In the genomic region with DNA sequence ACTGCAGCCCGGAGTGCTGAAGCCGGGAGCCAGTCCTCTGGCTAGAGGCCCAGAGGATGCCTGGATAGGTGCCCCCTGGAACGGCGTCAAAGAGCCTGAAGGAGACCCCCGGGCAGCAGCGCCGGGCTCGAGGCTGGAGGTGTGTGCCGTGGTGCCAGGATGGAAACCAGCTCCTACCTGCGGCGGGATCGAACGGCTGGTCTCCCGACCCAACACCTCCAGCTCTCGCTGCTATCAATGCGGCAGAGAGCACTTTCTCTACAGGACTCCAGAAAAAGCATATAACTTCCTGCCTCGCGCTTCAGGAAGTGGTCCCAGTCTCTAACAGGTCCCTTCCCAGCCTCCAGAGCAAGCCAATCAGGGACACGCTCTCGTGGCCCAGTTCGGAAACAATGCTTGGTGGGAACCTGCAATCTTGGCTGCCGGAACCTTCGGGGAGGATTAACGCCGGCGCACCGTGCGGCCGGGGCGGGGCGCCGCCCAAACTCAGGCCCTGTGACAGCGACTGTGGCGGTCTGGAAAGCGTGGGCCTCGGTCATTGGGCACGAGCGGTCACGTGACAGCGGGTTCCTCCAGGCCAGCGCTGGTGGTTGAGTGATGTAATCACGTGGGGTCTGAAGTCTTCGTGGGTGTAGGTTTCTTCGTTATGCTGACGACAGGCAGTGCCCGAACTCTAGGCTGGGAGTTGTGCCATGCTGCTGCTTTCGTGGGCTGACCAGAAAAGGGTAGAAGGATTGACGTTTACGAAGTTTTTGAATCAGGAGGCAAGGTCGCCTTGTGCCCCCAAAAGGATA, we compare ENCODE assay signal across 8 cellular contexts. TPM values are rescaled to one million over a fixed set of nuclear protein-coding genes. Genes with fewer than 3 reads are reported as not detected.
DNase-seq lines count a peak whose midpoint lies in the region; ATAC-seq, FAIRE-seq and TF ChIP-seq lines count a peak whose summit lies in the region.

A gene (minus strand): TSS at position 281 of the 794 bp plus-strand sequence. CDS start 430 bp downstream, outside the sequence.

- peak within 1 kb of the TSS; percentile 59 to 99 (median 99) for H3K4me3 ChIP-seq in keratinocyte (ENCODE audit: control insufficient read depth in 2 of 3, extremely low read depth in 1 of 3, insufficient read depth in 2 of 3, low read depth in 1 of 3, low read length in 3 of 3)

- dilution Hi-C loops in keratinocyte (cut with MboI; ENCODE audit: extremely low pct_ligation_motif_present, low sequenced_read_pairs): no loop called here

- H3K9me3 Mint-ChIP-seq in chondrocyte (ENCODE audit: low read depth): peaks cover 4% of the 10 kb centered on the region

- peaks cover 8% of the 10 kb centered on the region for H3K4me1 ChIP-seq in keratinocyte (ENCODE audit: control insufficient read depth, extremely low read depth, insufficient read depth, low read length)

- TF ChIP-seq POLR2A in GM19193 (IDR thresholded peaks at IDR 0.05; ENCODE audit: extremely low read depth, insufficient read depth, insufficient read length): peak; percentile 92

- peak; percentile 72 for FAIRE-seq in keratinocyte (lab: Jason Lieb, UNC)

- H3K27me3 Mint-ChIP-seq in chondrocyte (ENCODE audit: low read depth): no peaks in the 10 kb centered on the region

- peaks cover 5% of the 10 kb centered on the region for H4K20me1 ChIP-seq in keratinocyte (ENCODE audit: control insufficient read depth, extremely low read depth, insufficient read depth, low read length)

- peak; percentile 100 for DNase-seq in AML-193 (lab: John Stamatoyannopoulos, UW)
- peak; percentile 99 for DNase-seq in NCI-H510A treated with DMSO at 0.1 percent for 48 hours (lab: John Stamatoyannopoulos, UW)
- DNase-seq in activated CD4-positive, alpha-beta T cell treated with anti-CD3 and anti-CD28 coated beads for 24 hours (ENCODE audit: low read depth in 2 of 2): peak; percentile 94 to 95
- peak; percentile 99 for DNase-seq in chondrocyte (ENCODE audit: low spot score)
- peak; percentile 94 for DNase-seq in keratinocyte (ENCODE audit: low read depth, low spot score)
- peak; percentile 95 to 97 for DNase-seq in stimulated activated CD4-positive, alpha-beta T cell treated with anti-CD3 and anti-CD28 coated beads, Interleukin-15, amount 100 ng/mL, for 1 hour (ENCODE audit: low read depth in 1 of 2, low spot score in 1 of 2)

- ATAC-seq in HG03439 (IDR thresholded peaks at IDR 0.05; ENCODE audit: unreplicated experiment): peak; percentile 96

- no peaks in the 10 kb centered on the region for H3K9me1 ChIP-seq in keratinocyte (ENCODE audit: control insufficient read depth, extremely low read depth, insufficient read depth, low read length)

- peak within 1 kb of the TSS; percentile 95 for H3K9ac ChIP-seq in keratinocyte (ENCODE audit: control insufficient read depth, extremely low read depth, insufficient read depth, low read length)

- H3K4me2 ChIP-seq in keratinocyte (ENCODE audit: control insufficient read depth, extremely low read depth, insufficient read depth, low read depth, low read length): peak within 1 kb of the TSS; percentile 95

- H3K36me3 ChIP-seq in keratinocyte (ENCODE audit: control insufficient read depth in 2 of 2, extremely low read depth in 1 of 2, insufficient read depth in 2 of 2, low read length in 2 of 2): no peaks in the 10 kb centered on the region

- H3K27ac Mint-ChIP-seq in chondrocyte (ENCODE audit: unreplicated experiment): peak within 1 kb of the TSS; percentile 99

- H3K4me3 Mint-ChIP-seq in chondrocyte (ENCODE audit: unreplicated experiment): peak within 1 kb of the TSS; percentile 97

- peaks cover 35% of the 10 kb centered on the region for H3K4me1 Mint-ChIP-seq in chondrocyte (ENCODE audit: low read depth)

- peaks cover 5% of the 10 kb centered on the region for H3K36me3 Mint-ChIP-seq in chondrocyte (ENCODE audit: low read depth)

- no peaks in the 10 kb centered on the region for H3K9me3 ChIP-seq in keratinocyte (ENCODE audit: control insufficient read depth, low read depth, low read length)

- TF ChIP-seq CTCF in chondrocyte (IDR thresholded peaks at IDR 0.05) (no peak), keratinocyte (optimal IDR thresholded peaks at IDR 0.05 in 1 of 3, IDR thresholded peaks at IDR 0.05 in 1 of 3, conservative IDR thresholded peaks at IDR 0.05 in 1 of 3; ENCODE audit: extremely low read depth in 1 of 3, insufficient read depth in 2 of 3, low read length in 3 of 3) (no peak)

- peaks cover 45% of the 10 kb centered on the region for H3K79me2 ChIP-seq in keratinocyte (ENCODE audit: control insufficient read depth, insufficient read depth, low read length)

- no peaks in the 10 kb centered on the region for H3K27me3 ChIP-seq in keratinocyte (ENCODE audit: control insufficient read depth, extremely low read depth, insufficient read depth, low read length)

- H3K27ac ChIP-seq in keratinocyte (ENCODE audit: control insufficient read depth, insufficient read depth, low read length): peak within 1 kb of the TSS; percentile 97

- H2AFZ ChIP-seq in keratinocyte (ENCODE audit: control insufficient read depth, low read length): peak within 1 kb of the TSS; percentile 98

RNA-seq across cellular contexts. Expression of the gene that starts here (rescaled TPM):
- 30.0 to 39.5 TPM (median 31.3 TPM) in 3 replicates for total RNA-seq in chondrocyte
- 23.5 to 33.9 TPM (median 30.9 TPM) in 3 replicates for polyA plus RNA-seq in keratinocyte
- 5.4 TPM for polyA plus RNA-seq in keratinocyte (2011; ENCODE audit: low read depth)
- 9.2 and 15.5 TPM in 2 replicates for polyA plus RNA-seq in keratinocyte (2011; cell fraction: cytosol; rRNA removed)
- 51.4 and 58.1 TPM in 2 replicates for polyA plus RNA-seq in keratinocyte (2011; cell fraction: nucleus; rRNA removed)
- polyA plus RNA-seq in keratinocyte (2012; ENCODE audit: low replicate concordance): 19.1 and 22.0 TPM in 2 replicates
- polyA minus RNA-seq in keratinocyte: 19.1 to 49.3 TPM (median 39.0 TPM) in 3 replicates
- polyA minus RNA-seq in keratinocyte (2011; cell fraction: cytosol; rRNA and poly(A)+ RNA removed): 31.1 TPM
- polyA minus RNA-seq in keratinocyte (2011; cell fraction: nucleus; rRNA and poly(A)+ RNA removed): 59.5 and 80.1 TPM in 2 replicates

Comparison
In these comparisons a context has a peak if more than half of its experiments do, and no peak if none do; other contexts are left out.
1. Peak in every context shown above with its lines: DNase-seq, ATAC-seq, H3K4me3 ChIP-seq and H3K27ac ChIP-seq.